8 cellular contexts compared by ENCODE assay signal in genomic region chr1:112674440-112674985, GRCh38. TPM values are rescaled to one million over a fixed set of nuclear protein-coding genes. Genes with fewer than 3 reads are reported as not detected.
DNase-seq lines count a peak whose midpoint lies in the region; ATAC-seq and TF ChIP-seq lines count a peak whose summit lies in the region.

Gene MOV10 (plus strand): TSS chr1:112674659. CDS start chr1:112674913, 254 bp downstream.

- peaks cover 36% of the 10 kb centered on the region for H3K79me2 ChIP-seq in GM23338 (replicated peaks; ENCODE audit: insufficient read depth)
- H3K79me2 ChIP-seq in Loucy (ENCODE audit: insufficient read depth, low read length) = peaks cover 42% of the 10 kb centered on the region

- H3K4me2 ChIP-seq in GM23338 = peak within 1 kb of the TSS; percentile 83
- peak within 1 kb of the TSS; percentile 94 for H3K4me2 ChIP-seq in Loucy (ENCODE audit: low read depth, low read length, poor library complexity, severe bottlenecking)

- ATAC-seq in GM23338 = peak; percentile 80

- H3K9me2 ChIP-seq in GM23338 (ENCODE audit: insufficient read depth) (no peaks in the 10 kb centered on the region), Loucy (replicated peaks; ENCODE audit: low read depth, low read length) (no peaks in the 10 kb centered on the region)

- 0 to 1% (median 1%) methylated on average over 25 to 30 of the region's 30 CpGs for WGBS in ovary, 3 donors

- peaks cover 12% of the 10 kb centered on the region for H3K27me3 ChIP-seq in GM23338 (ENCODE audit: insufficient read depth)
- H3K27me3 ChIP-seq in Loucy (ENCODE audit: insufficient read depth, low read length, poor library complexity, severe bottlenecking) = no peaks in the 10 kb centered on the region
- no peaks in the 10 kb centered on the region for H3K27me3 ChIP-seq in ovary

- peaks cover 49% of the 10 kb centered on the region for H3K4me1 ChIP-seq in GM23338 (ENCODE audit: insufficient read depth)
- H3K4me1 ChIP-seq in Loucy (ENCODE audit: insufficient read depth, low read length, poor library complexity, severe bottlenecking) = peaks cover 43% of the 10 kb centered on the region
- peaks cover 4% of the 10 kb centered on the region for H3K4me1 ChIP-seq in ovary (ENCODE audit: insufficient read depth)

- TF ChIP-seq POLR2A in ovary (IDR thresholded peaks at IDR 0.05) = no peak

- H3K9me3 Mint-ChIP-seq in GM23338 (no peaks in the 10 kb centered on the region; the same call in 2 of the 3 replicates), type B pancreatic cell (no peaks in the 10 kb centered on the region)
- H3K9me3 Mint-ChIP-seq in activated naive CD8-positive, alpha-beta T cell treated with anti-CD3 and anti-CD28 coated beads for 36 hours = no peaks in the 10 kb centered on the region

- peak within 1 kb of the TSS; percentile 87 for H3K9ac ChIP-seq in Loucy (ENCODE audit: low read depth, low read length, poor library complexity, severe bottlenecking)

- TF ChIP-seq CTCF in GM23338 (conservative IDR thresholded peaks at IDR 0.05; ENCODE audit: low read depth in 2 of 2) (no peak), Loucy (conservative IDR thresholded peaks at IDR 0.05; ENCODE audit: low read length) (no peak), ovary (IDR thresholded peaks at IDR 0.05) (no peak), type B pancreatic cell (conservative IDR thresholded peaks at IDR 0.05) (no peak)

- no peaks in the 10 kb centered on the region for H3K9me3 ChIP-seq in Loucy (ENCODE audit: insufficient read depth, low read depth, low read length)
- H3K9me3 ChIP-seq in ovary = no peaks in the 10 kb centered on the region

- H2AFZ ChIP-seq in GM23338 (peak within 1 kb of the TSS; percentile 40), Loucy (ENCODE audit: low read length) (peak within 1 kb of the TSS; percentile 87)

- H3K36me3 ChIP-seq in GM23338 (ENCODE audit: insufficient read depth) (no peaks in the 10 kb centered on the region; the same call in 1 of the 2 replicates), Loucy (ENCODE audit: insufficient read depth, low read length) (peaks cover 28% of the 10 kb centered on the region; the same call in 1 of the 2 replicates), ovary (no peaks in the 10 kb centered on the region)

- H3K27ac Mint-ChIP-seq in GM23338 (peak within 1 kb of the TSS; percentile 83), type B pancreatic cell (peak within 1 kb of the TSS; percentile 94)
- H3K27ac Mint-ChIP-seq in activated naive CD8-positive, alpha-beta T cell treated with anti-CD3 and anti-CD28 coated beads for 36 hours = peak within 1 kb of the TSS; percentile 95

- H3K27me3 Mint-ChIP-seq in GM23338 (ENCODE audit: insufficient read depth, low read depth, poor library complexity) (peaks cover 18% of the 10 kb centered on the region), type B pancreatic cell (no peaks in the 10 kb centered on the region)
- peaks cover 3% of the 10 kb centered on the region for H3K27me3 Mint-ChIP-seq in activated naive CD8-positive, alpha-beta T cell treated with anti-CD3 and anti-CD28 coated beads for 36 hours

- intact Hi-C loops in head of caudate nucleus (cut with DNase I) = loop anchor here (5.0 kb wide), 1 partner anchor 52 kb away; no protein-coding TSS in a partner anchor
- intact Hi-C loops in ovary (cut with DNase I) = loop anchor here in 1 of 4 donors (5.0 kb wide), 1 partner anchor 33 kb away; the partner anchor contains the start of gene RHOC

- H3K4me3 Mint-ChIP-seq in GM23338 (peak within 1 kb of the TSS; percentile 90), type B pancreatic cell (peak within 1 kb of the TSS; percentile 97)
- peak within 1 kb of the TSS; percentile 93 for H3K4me3 Mint-ChIP-seq in activated naive CD8-positive, alpha-beta T cell treated with anti-CD3 and anti-CD28 coated beads for 36 hours

- H3K27ac ChIP-seq in GM23338 (ENCODE audit: low read depth) = peak within 1 kb of the TSS; percentile 90
- H3K27ac ChIP-seq in ovary = peak within 1 kb of the TSS; percentile 90 to 96

- peak within 1 kb of the TSS; percentile 71 for H3K4me3 ChIP-seq in GM23338
- peak within 1 kb of the TSS; percentile 97 for H3K4me3 ChIP-seq in Loucy (ENCODE audit: low read length, poor library complexity, severe bottlenecking)
- H3K4me3 ChIP-seq in ovary = peak within 1 kb of the TSS; percentile 63

- peaks cover 6% of the 10 kb centered on the region; the same call in 1 of the 2 replicates for H4K20me1 ChIP-seq in GM23338 (replicated peaks; ENCODE audit: insufficient read depth)
- peaks cover 20% of the 10 kb centered on the region for H4K20me1 ChIP-seq in Loucy (ENCODE audit: insufficient read depth, low read length, poor library complexity, severe bottlenecking)

- H3F3A ChIP-seq in GM23338 (replicated peaks; ENCODE audit: low read depth) = 0 out of 2 replicates have a peak, but pooled peaks cover 4% of the 10 kb centered on the region
- peaks cover 6% of the 10 kb centered on the region; the same call in 1 of the 2 replicates for H3F3A ChIP-seq in Loucy (ENCODE audit: low read depth)

- no peak for TF ChIP-seq EP300 in ovary (IDR thresholded peaks at IDR 0.05)

- H3K4me1 Mint-ChIP-seq in GM23338 (peaks cover 62% of the 10 kb centered on the region), type B pancreatic cell (ENCODE audit: unreplicated experiment) (peaks cover 28% of the 10 kb centered on the region)
- peaks cover 46% of the 10 kb centered on the region for H3K4me1 Mint-ChIP-seq in activated naive CD8-positive, alpha-beta T cell treated with anti-CD3 and anti-CD28 coated beads for 36 hours

- DNase-seq in DMS53 treated with DMSO at 0.1 percent for 48 hours (lab: John Stamatoyannopoulos, UW; ENCODE audit: unreplicated experiment) = peak; percentile 63
- DNase-seq in GM23338 (ENCODE audit: low spot score) = peak; percentile 89
- peak; percentile 57 for DNase-seq in SKM-1 (lab: John Stamatoyannopoulos, UW; ENCODE audit: unreplicated experiment)
- peak; percentile 69 for DNase-seq in activated naive CD8-positive, alpha-beta T cell treated with anti-CD3 and anti-CD28 coated beads for 36 hours
- peak in 39 of 42 donors; percentile 17 to 82 (median 59) for DNase-seq in head of caudate nucleus
- DNase-seq in ovary = peak; percentile 70 to 82 (median 75)
- no peak for DNase-seq in type B pancreatic cell (ENCODE audit: extremely low spot score, unreplicated experiment)

- peaks cover 27% of the 10 kb centered on the region; the same call in 2 of the 3 replicates for H3K36me3 Mint-ChIP-seq in GM23338 (ENCODE audit: low read depth)
- H3K36me3 Mint-ChIP-seq in activated naive CD8-positive, alpha-beta T cell treated with anti-CD3 and anti-CD28 coated beads for 36 hours = peaks cover 41% of the 10 kb centered on the region
- peaks cover 41% of the 10 kb centered on the region for H3K36me3 Mint-ChIP-seq in type B pancreatic cell

TF ChIP-seq in GM23338, 12 proteins besides CTCF, POLR2A, EP300 and RAD21 (continues in another document):
- TF ChIP-seq POLR2AphosphoS5 (IDR thresholded peaks at IDR 0.05; ENCODE audit: low read depth) = peak; percentile 70
- TF ChIP-seq NANOG (IDR thresholded peaks at IDR 0.05; ENCODE audit: borderline replicate concordance) = no peak
- TF ChIP-seq ETS1 (IDR thresholded peaks at IDR 0.05) = no peak
- no peak for TF ChIP-seq ZNF331 (CRISPR knock-in tag; IDR thresholded peaks at IDR 0.05; ENCODE audit: low read depth)

RNA-seq across cellular contexts. Expression of gene MOV10, which starts in this region (rescaled TPM):
- 56.8 and 77.6 TPM in 2 replicates for total RNA-seq in GM23338 (2014; rRNA removed; shearing (Covaris generic))
- 52.4 and 53.6 TPM in 2 replicates for polyA plus RNA-seq in GM23338 (2016; fragmentation: Nextera tagmentation; extraction: Ambion mirVana)
- total RNA-seq in activated naive CD8-positive, alpha-beta T cell treated with anti-CD3 and anti-CD28 coated beads for 36 hours = 10 to 100 TPM; 66.1 to 66.4 TPM
- total RNA-seq in ovary = 10 to 100 TPM; 31.7 to 66.3 (median 53.5) TPM
- 10 to 100 TPM; 35.0 to 35.6 TPM for polyA plus RNA-seq in ovary
- 113 and 128 TPM in 2 replicates for total RNA-seq in type B pancreatic cell (ENCODE audit: low replicate concordance)
